Comparison of ENCODE assay signal across 9 cellular contexts in the genomic region with DNA sequence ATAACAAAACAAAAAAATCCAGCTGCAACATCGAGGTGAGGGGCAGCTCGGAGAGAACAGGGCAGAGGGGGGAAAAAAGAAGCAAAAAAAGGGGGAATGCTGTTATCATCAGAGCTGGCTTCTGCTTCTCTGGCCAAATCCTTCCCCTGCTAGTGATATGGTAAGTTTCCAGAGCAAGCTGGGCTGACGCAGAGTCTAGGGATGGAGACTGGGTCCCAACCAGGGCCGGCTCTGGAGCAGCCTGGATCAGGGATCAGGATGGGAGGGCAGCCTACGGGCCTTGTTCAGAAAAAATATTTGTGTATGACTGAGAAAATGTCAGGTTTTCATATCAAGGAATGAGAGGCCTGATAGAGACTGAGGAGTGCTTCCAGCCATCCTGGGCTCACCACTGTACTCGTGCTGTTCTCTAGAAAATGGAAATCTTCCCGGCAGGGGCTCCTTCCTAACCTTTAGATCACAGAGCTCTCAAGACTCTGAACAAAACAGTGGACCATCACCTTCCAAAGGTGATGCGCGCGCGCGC. TPM values are rescaled to one million over a fixed set of nuclear protein-coding genes. Genes with fewer than 3 reads are reported as not detected.
DNase-seq lines count a peak whose midpoint lies in the region; ATAC-seq and TF ChIP-seq lines count a peak whose summit lies in the region.
"Had no signal": no experiment of that assay in that cellular context is flagged by ENCODE, and none has a peak within 500 bp of the region (broad histone marks: within the 10 kb centered on the region; RNA-seq: fewer than 3 reads in every experiment).

No MANE protein-coding gene starts in this region.

- H3K9me3 ChIP-seq in Caco-2 (no peaks in the 10 kb centered on the region), ascending aorta (no peaks in the 10 kb centered on the region), left lung (no peaks in the 10 kb centered on the region)

- H3K9me3 Mint-ChIP-seq in Caco-2 (ENCODE audit: unreplicated experiment) = no peaks in the 10 kb centered on the region
- H3K9me3 Mint-ChIP-seq in naive thymus-derived CD8-positive, alpha-beta T cell = no peaks in the 10 kb centered on the region
- H3K9me3 Mint-ChIP-seq: T-helper 1 cell treated with Interleukin-12 subunit alpha and Interleukin-12 subunit beta and Interleukin-4 antibody, amounts not matched to agents 30 μg/mL and 1 μg/mL, for 36 hours had no signal

- H3K27ac ChIP-seq in ascending aorta (peak overlapping the region; percentile 86 to 89), left lung (no peak overlapping the region)

- intact Hi-C loops in Caco-2 (cut with micrococcal nuclease; ENCODE audit: unreplicated experiment) (no loop called here), ascending aorta (cut with DNase I) (loop anchor here (5.0 to 10.0 kb wide), 2 partner anchors 86 to 282 kb away; no protein-coding TSS in a partner anchor), left lung (cut with DNase I) (no loop called here)

- H3K27me3 ChIP-seq in Caco-2 (replicated peaks; ENCODE audit: control insufficient read depth, insufficient read depth, low read length) = no peaks in the 10 kb centered on the region
- H3K27me3 ChIP-seq in ascending aorta = no peaks in the 10 kb centered on the region
- peaks cover 0 to 67% of the 10 kb centered on the region in 2 donors for H3K27me3 ChIP-seq in left lung

- H3K36me3 ChIP-seq in Caco-2 (ENCODE audit: control insufficient read depth, insufficient read depth, low read length) (no peaks in the 10 kb centered on the region), ascending aorta (no peaks in the 10 kb centered on the region), left lung (no peaks in the 10 kb centered on the region)

- no peaks in the 10 kb centered on the region for H3K27me3 Mint-ChIP-seq in Caco-2 (ENCODE audit: insufficient read depth, unreplicated experiment)
- H3K27me3 Mint-ChIP-seq in naive thymus-derived CD8-positive, alpha-beta T cell = peaks cover 0 to 20% (median 16%) of the 10 kb centered on the region in 5 donors

- DNase-seq in Caco-2 = peak in 1 of 2 experiments; percentile 15
- peak in 1 of 2 donors; percentile 73 for DNase-seq in ascending aorta (ENCODE audit: low spot score in 2 of 2)
- peak in 1 of 10 donors; percentile 24 for DNase-seq in naive thymus-derived CD8-positive, alpha-beta T cell
- no peak for DNase-seq in left lung
- DNase-seq in NAMALWA (ENCODE audit: low spot score) = no peak
- no peak for DNase-seq in NCI-H1436 treated with DMSO at 0.1 percent for 48 hours (lab: John Stamatoyannopoulos, UW)
- DNase-seq: NCI-H1694 treated with DMSO at 0.1 percent for 48 hours; stimulated activated CD4-positive, alpha-beta T cell treated with anti-CD3 and anti-CD28 coated beads, Interleukin-1b, Interleukin-23, amount 100 ng/mL, for 48 hours had no signal

- no peak for ATAC-seq in naive thymus-derived CD8-positive, alpha-beta T cell
- no peak for ATAC-seq in left lung

- no peak for TF ChIP-seq CTCF in Caco-2 (IDR thresholded peaks at IDR 0.05; ENCODE audit: insufficient read depth in 1 of 2, low read depth in 1 of 2, low read length in 1 of 2, severe bottlenecking in 1 of 2, unreplicated experiment in 1 of 2)
- TF ChIP-seq CTCF in ascending aorta (IDR thresholded peaks at IDR 0.05) = no peak
- TF ChIP-seq CTCF in left lung (IDR thresholded peaks at IDR 0.05) = no peak

- peaks cover 66% of the 10 kb centered on the region for H3K4me1 Mint-ChIP-seq in Caco-2 (ENCODE audit: low read depth, unreplicated experiment)
- peaks cover 3 to 26% (median 8%) of the 10 kb centered on the region in 4 donors for H3K4me1 Mint-ChIP-seq in naive thymus-derived CD8-positive, alpha-beta T cell

- POLR2A ChIA-PET in Caco-2 (lab: Charles Lee) = no interaction called here
- POLR2A ChIA-PET in naive thymus-derived CD8-positive, alpha-beta T cell (lab: Charles Lee) = no interaction called here

- no TSS peak for BruUV-seq in Caco-2 (replicated peaks; lab: Mats Ljungman, UMichigan)

- H3K4me3 Mint-ChIP-seq in Caco-2 (ENCODE audit: unreplicated experiment) = peak overlapping the region; percentile 85
- H3K4me3 Mint-ChIP-seq in naive thymus-derived CD8-positive, alpha-beta T cell = peak overlapping the region; percentile 69 to 94 (median 88)

- CTCF ChIA-PET in Caco-2 (lab: Charles Lee) = interaction anchor here (2.8 kb wide), 1 partner anchor 22 kb away, joined by 11 read pairs; no protein-coding TSS in a partner anchor

- no peak overlapping the region for H3K27ac Mint-ChIP-seq in Caco-2 (ENCODE audit: unreplicated experiment)
- H3K27ac Mint-ChIP-seq in naive thymus-derived CD8-positive, alpha-beta T cell = peak overlapping the region in 1 of 10 donors; percentile 8
- H3K27ac Mint-ChIP-seq: T-helper 1 cell treated with Interleukin-12 subunit alpha and Interleukin-12 subunit beta and Interleukin-4 antibody, amounts not matched to agents 30 μg/mL and 1 μg/mL, for 36 hours had no signal

- H3K4me3 ChIP-seq in Caco-2 (ENCODE audit: low read depth, low read length) = no peak overlapping the region; the same call in 1 of the 2 replicates
- peak overlapping the region; percentile 68 to 93 for H3K4me3 ChIP-seq in ascending aorta
- H3K4me3 ChIP-seq in left lung = no peak overlapping the region

- peaks cover 64% of the 10 kb centered on the region for H3K4me1 ChIP-seq in Caco-2
- H3K4me1 ChIP-seq in ascending aorta = peaks cover 38 to 81% of the 10 kb centered on the region in 2 donors
- H3K4me1 ChIP-seq in left lung = peaks cover 33 to 72% of the 10 kb centered on the region in 2 donors

- H3K36me3 Mint-ChIP-seq in Caco-2 (ENCODE audit: insufficient read depth, unreplicated experiment) = peaks cover 9% of the 10 kb centered on the region
- no peaks in the 10 kb centered on the region for H3K36me3 Mint-ChIP-seq in naive thymus-derived CD8-positive, alpha-beta T cell

RNA-seq across cellular contexts. Expression of a gene that starts 0.7 kb away (rescaled TPM):
- 16.1 and 19.9 TPM in 2 replicates for total RNA-seq in Caco-2 (2022)
- 435 TPM for total RNA-seq in ascending aorta
- not detected for total RNA-seq in naive thymus-derived CD8-positive, alpha-beta T cell
- polyA plus RNA-seq in naive thymus-derived CD8-positive, alpha-beta T cell = not detected
- total RNA-seq in left lung = 10 to 100 TPM; 14.9 to 31.4 TPM

RNA-seq across cellular contexts. Expression of a gene that starts 13.7 kb away (rescaled TPM):
- 68.9 and 86.4 TPM in 2 replicates for total RNA-seq in Caco-2 (2022)
- total RNA-seq in ascending aorta = 67.2 TPM
- total RNA-seq in naive thymus-derived CD8-positive, alpha-beta T cell = 10 to 100 TPM; 30.5 to 34.6 TPM
- polyA plus RNA-seq in naive thymus-derived CD8-positive, alpha-beta T cell = 1 to 10 TPM; 6.1 to 9.4 (median 6.2) TPM
- total RNA-seq in left lung = 10 to 100 TPM; 57.2 to 69.0 TPM

RNA-seq across cellular contexts. Expression of a gene that starts 43.5 kb away (rescaled TPM):
- total RNA-seq in Caco-2 (2022) (65.4 and 68.1 TPM in 2 replicates), ascending aorta (365 TPM), left lung (100 to 1,000 TPM; 379 to 688 TPM)
- 10 to 100 TPM; 50.5 to 54.4 TPM for total RNA-seq in naive thymus-derived CD8-positive, alpha-beta T cell
- polyA plus RNA-seq in naive thymus-derived CD8-positive, alpha-beta T cell = 10 to 100 TPM; 51.5 to 90.6 (median 88.6) TPM

RNA-seq across cellular contexts. Expression of a gene that starts 51.4 kb away (rescaled TPM):
- 50.0 and 52.5 TPM in 2 replicates for total RNA-seq in Caco-2 (2022)
- total RNA-seq in ascending aorta = 13.2 TPM
- total RNA-seq in naive thymus-derived CD8-positive, alpha-beta T cell = 100 to 1,000 TPM; 162 to 165 TPM
- 1 to 10 TPM; 1.6 to 6.2 (median 3.9) TPM for polyA plus RNA-seq in naive thymus-derived CD8-positive, alpha-beta T cell
- total RNA-seq in left lung = 10 to 100 TPM; 46.9 to 50.2 TPM

Comparison
In these comparisons a context has a peak if more than half of its experiments do, and no peak if none do; other contexts are left out.
1. H3K4me3 ChIP-seq: peak in ascending aorta (2 of 2); none in Caco-2 (single experiment) and left lung (0 of 2).
2. H3K27ac ChIP-seq: peak in ascending aorta (2 of 2); none in left lung (0 of 2).
3. RNA of a gene that starts 0.7 kb away (total RNA-seq): 435 TPM in ascending aorta (single experiment), 14.9 to 31.4 TPM in left lung and 16.1 to 19.9 TPM in Caco-2; not detected in naive thymus-derived CD8-positive, alpha-beta T cell; every median in the first group is over 10 times any median in the second.